ENCODE assay signal across 25 cellular contexts in genomic region chr3:79551325-79551892, GRCh38.
DNase-seq lines count a peak whose midpoint lies in the region; ATAC-seq, FAIRE-seq and TF ChIP-seq lines count a peak whose summit lies in the region.
"Had no signal": no experiment of that assay in that cellular context is flagged by ENCODE, and none has a peak within 500 bp of the region (broad histone marks: within the 10 kb centered on the region; RNA-seq: fewer than 3 reads in every experiment).

No MANE protein-coding gene starts in this region.

- no peak overlapping the region for H4K8ac ChIP-seq in H1 (ENCODE audit: extremely low read depth, insufficient read depth, low read length)

- no peak for DNase-seq in HepG2 (ENCODE audit: low spot score)
- no peak for DNase-seq in right lobe of liver
- no peak for DNase-seq in H1 (ENCODE audit: low read depth in 1 of 2, low spot score in 2 of 2)
- DNase-seq in T-helper 17 cell, result no peak
- no peak for DNase-seq in activated naive CD8-positive, alpha-beta T cell treated with anti-CD3 and anti-CD28 coated beads for 36 hours
- DNase-seq in WERI-Rb-1, result no peak
- DNase-seq: ACHN; AML-193; BE2C; CD4-positive, alpha-beta T cell; CD8-positive, alpha-beta memory T cell; DMS 273 treated with DMSO at 0.1 percent for 48 hours; DMS79; EL; GDM1; HFFc6 had no signal

- H3K18ac ChIP-seq in H1 (ENCODE audit: extremely low read depth, low read length), result no peak overlapping the region

- H2AFZ ChIP-seq in HepG2 (ENCODE audit: low read length) (no peak overlapping the region), H1 (ENCODE audit: low read length) (no peak overlapping the region), neural cell (ENCODE audit: low read depth, low read length) (no peak overlapping the region)
- H2AFZ ChIP-seq: GM23248 had no signal

- no TSS peak for BruUV-seq in HepG2 (replicated peaks; lab: Mats Ljungman, UMichigan)

- no peaks in the 10 kb centered on the region for H3K27me3 ChIP-seq in HepG2 (ENCODE audit: control insufficient read depth in 1 of 2, insufficient read depth in 2 of 2, low read length in 2 of 2)
- no peaks in the 10 kb centered on the region for H3K27me3 ChIP-seq in right lobe of liver
- H3K27me3 ChIP-seq in H1 (replicated peaks in 1 of 4; ENCODE audit: control insufficient read depth in 3 of 4, extremely low read depth in 1 of 4, insufficient read depth in 3 of 4, low read length in 3 of 4), result no peaks in the 10 kb centered on the region
- no peaks in the 10 kb centered on the region for H3K27me3 ChIP-seq in neural cell (ENCODE audit: insufficient read depth, low read depth, low read length)
- no peaks in the 10 kb centered on the region for H3K27me3 ChIP-seq in WERI-Rb-1 (ENCODE audit: insufficient read depth, low read depth, severe bottlenecking)
- H3K27me3 ChIP-seq: BE2C; BLaER1 treated with 17β-estradiol and CSF1 and Interleukin-3, amounts not matched to agents 10 nM and 100 nM had no signal

- no peak overlapping the region for H3K4ac ChIP-seq in H1 (replicated peaks; ENCODE audit: insufficient read length, low read depth, low read length)

- no peaks in the 10 kb centered on the region for H3K27me3 Mint-ChIP-seq in T-helper 17 cell
- no peaks in the 10 kb centered on the region for H3K27me3 Mint-ChIP-seq in activated naive CD8-positive, alpha-beta T cell treated with anti-CD3 and anti-CD28 coated beads for 36 hours
- H3K27me3 Mint-ChIP-seq: CD4-positive, alpha-beta T cell; CD8-positive, alpha-beta memory T cell had no signal

- no peaks in the 10 kb centered on the region for H4K20me1 ChIP-seq in HepG2 (ENCODE audit: insufficient read depth, low read length)
- no peaks in the 10 kb centered on the region for H4K20me1 ChIP-seq in H1 (replicated peaks in 1 of 2; ENCODE audit: control insufficient read depth in 1 of 2, insufficient read depth in 2 of 2, low read length in 2 of 2)
- H4K20me1 ChIP-seq in neural cell (ENCODE audit: insufficient read depth), result no peaks in the 10 kb centered on the region
- H4K20me1 ChIP-seq: BLaER1 treated with 17β-estradiol and CSF1 and Interleukin-3, amounts not matched to agents 10 nM and 100 nM had no signal

- no peak overlapping the region for H2BK120ac ChIP-seq in H1 (replicated peaks; ENCODE audit: low read depth, low read length)

- H3K36me3 Mint-ChIP-seq in T-helper 17 cell (ENCODE audit: low read depth), result no peaks in the 10 kb centered on the region
- H3K36me3 Mint-ChIP-seq in activated naive CD8-positive, alpha-beta T cell treated with anti-CD3 and anti-CD28 coated beads for 36 hours, result no peaks in the 10 kb centered on the region
- H3K36me3 Mint-ChIP-seq: CD14-positive monocyte; CD8-positive, alpha-beta memory T cell had no signal

- H3K9me3 ChIP-seq in HepG2 (ENCODE audit: low read length) (no peaks in the 10 kb centered on the region), right lobe of liver (no peaks in the 10 kb centered on the region), H1 (ENCODE audit: insufficient read depth in 2 of 2, low read depth in 1 of 2, low read length in 1 of 2) (no peaks in the 10 kb centered on the region), neural cell (ENCODE audit: low read length) (no peaks in the 10 kb centered on the region), T-helper 17 cell (ENCODE audit: control insufficient read depth, low read length, poor library complexity, severe bottlenecking) (no peaks in the 10 kb centered on the region), WERI-Rb-1 (ENCODE audit: severe bottlenecking) (no peaks in the 10 kb centered on the region)
- H3K9me3 ChIP-seq: BE2C; BLaER1 treated with 17β-estradiol and CSF1 and Interleukin-3, amounts not matched to agents 10 nM and 100 nM; HAP-1 had no signal

- H3K9ac ChIP-seq in HepG2 (ENCODE audit: insufficient read depth, low read depth, low read length) (no peak overlapping the region), H1 (replicated peaks in 1 of 4; ENCODE audit: extremely low read depth in 1 of 4, low read depth in 3 of 4, low read length in 3 of 4) (no peak overlapping the region), neural cell (ENCODE audit: low read length) (no peak overlapping the region)
- H3K9ac ChIP-seq: BLaER1 treated with 17β-estradiol and CSF1 and Interleukin-3, amounts not matched to agents 10 nM and 100 nM; GM23248 had no signal

- H3K14ac ChIP-seq in H1 (ENCODE audit: insufficient read length), result no peak overlapping the region

- no peak overlapping the region for H3K4me2 ChIP-seq in HepG2 (ENCODE audit: low read depth, low read length)
- no peak overlapping the region for H3K4me2 ChIP-seq in H1 (ENCODE audit: insufficient read depth in 1 of 2, low read depth in 2 of 2, low read length in 2 of 2)
- H3K4me2 ChIP-seq in neural cell (ENCODE audit: low read length), result no peak overlapping the region
- H3K4me2 ChIP-seq: BLaER1 treated with 17β-estradiol and CSF1 and Interleukin-3, amounts not matched to agents 10 nM and 100 nM had no signal

- H3K36me3 ChIP-seq in HepG2 (replicated peaks in 1 of 2; ENCODE audit: control insufficient read depth in 1 of 2, insufficient read depth in 2 of 2, low read length in 2 of 2) (no peaks in the 10 kb centered on the region), right lobe of liver (no peaks in the 10 kb centered on the region), H1 (ENCODE audit: control insufficient read depth in 2 of 4, insufficient read depth in 4 of 4, low read length in 3 of 4) (no peaks in the 10 kb centered on the region), neural cell (ENCODE audit: insufficient read depth, low read length) (no peaks in the 10 kb centered on the region), WERI-Rb-1 (no peaks in the 10 kb centered on the region)
- H3K36me3 ChIP-seq: BE2C; BLaER1 treated with 17β-estradiol and CSF1 and Interleukin-3, amounts not matched to agents 10 nM and 100 nM; HAP-1 had no signal

- H3K27ac ChIP-seq in HepG2 (ENCODE audit: extremely low read length, insufficient read depth, low read length) (no peak overlapping the region), right lobe of liver (no peak overlapping the region), H1 (ENCODE audit: low read depth, low read length) (no peak overlapping the region), neural cell (ENCODE audit: low read length) (peak overlapping the region; percentile 48), WERI-Rb-1 (no peak overlapping the region)
- H3K27ac ChIP-seq: 22Rv1; BLaER1 treated with 17β-estradiol and CSF1 and Interleukin-3, amounts not matched to agents 10 nM and 100 nM; GM23248 had no signal

- no peak overlapping the region for H3K23ac ChIP-seq in H1 (ENCODE audit: insufficient read length)

- H3K4me1 ChIP-seq in HepG2 (ENCODE audit: insufficient read depth, low read length) (no peaks in the 10 kb centered on the region), right lobe of liver (no peaks in the 10 kb centered on the region), H1 (replicated peaks in 1 of 4; ENCODE audit: control insufficient read depth in 3 of 4, insufficient read depth in 4 of 4, low read length in 3 of 4) (no peaks in the 10 kb centered on the region)
- H3K4me1 ChIP-seq: BE2C; BLaER1 treated with 17β-estradiol and CSF1 and Interleukin-3, amounts not matched to agents 10 nM and 100 nM; HAP-1 had no signal

- no peak overlapping the region for H2BK5ac ChIP-seq in H1 (ENCODE audit: low read depth, low read length)

- no peak overlapping the region for H4K91ac ChIP-seq in H1 (replicated peaks; ENCODE audit: insufficient read length, low read length)

- no peak overlapping the region for H2AK5ac ChIP-seq in H1 (ENCODE audit: low read depth, low read length)

- no peak for TF ChIP-seq RAD21 in HepG2 (CRISPR knock-in tag; IDR thresholded peaks at IDR 0.05)
- no peak for TF ChIP-seq RAD21 in H1 (IDR thresholded peaks at IDR 0.05 in 1 of 2, conservative IDR thresholded peaks at IDR 0.05 in 1 of 2; ENCODE audit: low read depth in 2 of 2, low read length in 2 of 2)
- TF ChIP-seq RAD21 in neural cell (conservative IDR thresholded peaks at IDR 0.05), result peak; percentile 46

- H3K4me1 Mint-ChIP-seq in T-helper 17 cell, result no peaks in the 10 kb centered on the region
- H3K4me1 Mint-ChIP-seq in activated naive CD8-positive, alpha-beta T cell treated with anti-CD3 and anti-CD28 coated beads for 36 hours, result no peaks in the 10 kb centered on the region
- H3K4me1 Mint-ChIP-seq: CD14-positive monocyte; CD8-positive, alpha-beta memory T cell had no signal

- no peaks in the 10 kb centered on the region for H3K79me1 ChIP-seq in H1 (ENCODE audit: low read depth, low read length)

- no peak overlapping the region for H2BK15ac ChIP-seq in H1 (ENCODE audit: low read length)

- POLR2A ChIA-PET in HepG2 (lab: Yijun Ruan, JAX) (no interaction called here), H1 (lab: Charles Lee; ENCODE audit: partially characterized antibody) (no interaction called here)

- no peak for ATAC-seq in HepG2
- ATAC-seq in right lobe of liver, result no peak
- no peak for ATAC-seq in T-helper 17 cell
- ATAC-seq: GM12878 had no signal

- CTCF ChIA-PET in HepG2 (lab: Yijun Ruan, JAX; ENCODE audit: low intra/inter-chr PET ratio, low total read pairs), result no interaction called here
- CTCF ChIA-PET in H1 (lab: Charles Lee; ENCODE audit: partially characterized antibody), result interaction anchor here (0.9 to 1.4 kb wide), 4 partner anchors 24 to 61 kb away, joined by 3 read pairs; no protein-coding TSS in a partner anchor

- H4K5ac ChIP-seq in H1 (ENCODE audit: insufficient read length, low read depth, low read length), result no peak overlapping the region

- TF ChIP-seq EP300 in HepG2 (IDR thresholded peaks at IDR 0.05; ENCODE audit: low read depth in 2 of 2, low read length in 2 of 2), result no peak
- TF ChIP-seq EP300 in HepG2 (CRISPR knock-in tag; IDR thresholded peaks at IDR 0.05; ENCODE audit: borderline replicate concordance), result no peak
- no peak for TF ChIP-seq EP300 in H1 (IDR thresholded peaks at IDR 0.05; ENCODE audit: borderline replicate concordance in 1 of 2, low read depth in 2 of 2, low read length in 2 of 2)
- TF ChIP-seq EP300 in neural cell (conservative IDR thresholded peaks at IDR 0.05; ENCODE audit: poor library complexity, severe bottlenecking), result peak; percentile 95

- no peak overlapping the region for H3K56ac ChIP-seq in H1 (replicated peaks; ENCODE audit: insufficient read length, low read depth, low read length)

- peaks cover 2% of the 10 kb centered on the region for H3K9me3 Mint-ChIP-seq in activated naive CD8-positive, alpha-beta T cell treated with anti-CD3 and anti-CD28 coated beads for 36 hours
- H3K9me3 Mint-ChIP-seq: CD14-positive monocyte had no signal

- H3K4me3 Mint-ChIP-seq in T-helper 17 cell, result no peak overlapping the region
- H3K4me3 Mint-ChIP-seq in activated naive CD8-positive, alpha-beta T cell treated with anti-CD3 and anti-CD28 coated beads for 36 hours, result no peak overlapping the region
- H3K4me3 Mint-ChIP-seq: CD14-positive monocyte; CD4-positive, alpha-beta T cell; CD8-positive, alpha-beta memory T cell; HFFc6 had no signal

- FAIRE-seq in HepG2 (lab: Jason Lieb, UNC) (no peak), H1 (lab: Jason Lieb, UNC) (no peak)
- FAIRE-seq: A204.1, GM12878, GM19239 had no signal

- in situ Hi-C loops in HepG2 (cut with HindIII; ENCODE audit: extremely low pct_ligation_motif_present, low pct_unique_long_range_greater_than_20kb), result no loop called here

- H3K27ac Mint-ChIP-seq in T-helper 17 cell, result no peak overlapping the region
- no peak overlapping the region for H3K27ac Mint-ChIP-seq in activated naive CD8-positive, alpha-beta T cell treated with anti-CD3 and anti-CD28 coated beads for 36 hours
- H3K27ac Mint-ChIP-seq: CD14-positive monocyte; CD4-positive, alpha-beta T cell; CD8-positive, alpha-beta memory T cell; HFFc6 had no signal

- H3K79me2 ChIP-seq in HepG2 (ENCODE audit: insufficient read depth, low read length) (no peaks in the 10 kb centered on the region), H1 (ENCODE audit: control insufficient read depth in 1 of 2, insufficient read depth in 2 of 2, low read length in 2 of 2) (no peaks in the 10 kb centered on the region), neural cell (replicated peaks; ENCODE audit: insufficient read depth, low read length) (no peaks in the 10 kb centered on the region)

- no peak for TF ChIP-seq CTCF in HepG2 (CRISPR knock-in tag; IDR thresholded peaks at IDR 0.05)
- no peak for TF ChIP-seq CTCF in right lobe of liver (IDR thresholded peaks at IDR 0.05)
- no peak for TF ChIP-seq CTCF in H1 (IDR thresholded peaks at IDR 0.05; ENCODE audit: control extremely low read depth in 1 of 3, insufficient read depth in 1 of 3, low read depth in 1 of 3, low read length in 3 of 3)
- no peak for TF ChIP-seq CTCF in neural cell (IDR thresholded peaks at IDR 0.05; ENCODE audit: poor library complexity, severe bottlenecking)
- TF ChIP-seq CTCF in WERI-Rb-1 (IDR thresholded peaks at IDR 0.05; ENCODE audit: low read depth, low read length), result no peak

- H3K23me2 ChIP-seq in H1 (ENCODE audit: low read depth, low read length), result no peaks in the 10 kb centered on the region

- H3K4me3 ChIP-seq in HepG2 (replicated peaks in 1 of 3; ENCODE audit: insufficient read depth in 1 of 3, low read depth in 2 of 3, low read length in 3 of 3), result no peak overlapping the region
- no peak overlapping the region for H3K4me3 ChIP-seq in right lobe of liver
- no peak overlapping the region for H3K4me3 ChIP-seq in H1 (ENCODE audit: extremely low read depth in 1 of 4, insufficient read depth in 2 of 4, low read depth in 3 of 4, low read length in 4 of 4)
- H3K4me3 ChIP-seq in neural cell (ENCODE audit: low read length), result no peak overlapping the region
- H3K4me3 ChIP-seq in WERI-Rb-1 (ENCODE audit: low read depth, low read length), result no peak overlapping the region
- H3K4me3 ChIP-seq: BLaER1 treated with 17β-estradiol and CSF1 and Interleukin-3, amounts not matched to agents 10 nM and 100 nM; GM12878; GM23248; HAP-1 had no signal

- H3F3A ChIP-seq in neural cell (ENCODE audit: insufficient read depth, low read length, poor library complexity, severe bottlenecking), result no peaks in the 10 kb centered on the region

- H3K9me2 ChIP-seq in neural cell (ENCODE audit: insufficient read depth, low read length), result no peaks in the 10 kb centered on the region

- TF ChIP-seq POLR2A in HepG2 (IDR thresholded peaks at IDR 0.05; ENCODE audit: insufficient read depth in 1 of 2, low read depth in 2 of 2, low read length in 2 of 2), result no peak
- no peak for TF ChIP-seq POLR2A in right lobe of liver (IDR thresholded peaks at IDR 0.05)
- no peak for TF ChIP-seq POLR2A in H1 (IDR thresholded peaks at IDR 0.05; ENCODE audit: control extremely low read depth in 1 of 2, low read depth in 2 of 2, low read length in 2 of 2)

- 35% methylated on average over 2 of the region's 2 CpGs for WGBS in HepG2 (ENCODE audit: low lambda C conversion rate)
- WGBS in right lobe of liver (ENCODE audit: insufficient coverage, low coverage, low lambda C conversion rate, missing lambda C conversion rate), result 70% methylated on average over 2 of the region's 2 CpGs
- 85% methylated on average over 2 of the region's 2 CpGs; no CpG with 5 or more reads in 1 of the 2 experiments for WGBS in H1 (ENCODE audit: extremely low coverage in 1 of 2, insufficient coverage in 1 of 2, insufficient read length in 1 of 2, insufficient replicate concordance in 2 of 2, low coverage in 1 of 2, low lambda C conversion rate in 2 of 2, missing lambda C conversion rate in 1 of 2), 2 experiments

- no peak overlapping the region for H2BK20ac ChIP-seq in H1 (ENCODE audit: low read length)

- no peak overlapping the region for H2BK12ac ChIP-seq in H1 (ENCODE audit: low read depth, low read length)

- intact Hi-C loops in HepG2 (cut with micrococcal nuclease; ENCODE audit: unreplicated experiment) (no loop called here), right lobe of liver (cut with DNase I) (no loop called here)

Comparison
In these comparisons a context has a peak if more than half of its experiments do, and no peak if none do; other contexts are left out.
1. Of the 41 proteins assayed by ChIP-seq in both HepG2 and H1: peak only in HepG2: none; only in H1: none; in both: MAFK; in neither: 40.